ENCODE assay signal across 24 cellular contexts in the genomic region with DNA sequence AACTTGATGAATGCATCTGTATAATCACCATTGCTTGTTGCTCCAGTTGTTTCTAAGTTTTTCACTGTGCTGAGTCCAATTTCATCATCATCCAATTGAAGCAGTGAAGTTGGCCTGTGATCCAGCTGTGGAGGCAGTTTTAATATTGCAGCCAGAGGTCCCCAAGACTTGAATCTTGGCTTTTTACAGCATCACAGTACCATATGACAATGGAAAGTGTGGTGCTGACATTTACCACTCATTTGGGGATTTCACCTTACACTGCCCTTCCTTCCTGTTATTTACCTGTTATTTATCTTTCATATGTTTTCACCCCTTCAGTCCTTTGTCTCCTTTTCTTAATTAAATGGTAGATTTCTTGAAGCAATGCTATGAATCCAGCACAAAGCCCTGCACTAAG.
A peak's percentile ranks its signal among the peaks of the same experiment; 100 is the strongest.
DNase-seq lines count a peak whose midpoint lies in the region; ATAC-seq and TF ChIP-seq lines count a peak whose summit lies in the region.
"Had no signal": no experiment of that assay in that cellular context is flagged by ENCODE, and none has a peak within 500 bp of the region (broad histone marks: within the 10 kb centered on the region; RNA-seq: fewer than 3 reads in every experiment).

No MANE protein-coding gene starts in this region.

- H3F3A ChIP-seq in GM23338 (replicated peaks; ENCODE audit: low read depth) (peaks cover 8% of the 10 kb centered on the region; the same call in 1 of the 2 replicates), GM23248 (ENCODE audit: insufficient read depth) (no peaks in the 10 kb centered on the region)

- H3K4me1 ChIP-seq in GM23338 (ENCODE audit: insufficient read depth) (peaks cover 25% of the 10 kb centered on the region), GM23248 (ENCODE audit: insufficient read depth) (no peaks in the 10 kb centered on the region)
- H3K4me1 ChIP-seq: colonic mucosa, uterus had no signal

- no peaks in the 10 kb centered on the region for H3K9me3 ChIP-seq in GM23248 (ENCODE audit: low read depth)
- H3K9me3 ChIP-seq: colonic mucosa, heart right ventricle, SJSA1, thoracic aorta, uterus had no signal

- H2AFZ ChIP-seq in GM23338 (peak overlapping the region; percentile 49; the same call in 1 of the 2 replicates), GM23248 (no peak overlapping the region)

- H3K27ac Mint-ChIP-seq in activated CD4-positive, alpha-beta T cell treated with anti-CD3 and anti-CD28 coated beads, Interleukin-2, amount 10 ng/mL, durations not matched to agents 7 days and 5 days, result peak overlapping the region; percentile 77
- peak overlapping the region; percentile 47 for H3K27ac Mint-ChIP-seq in GM23338
- peak overlapping the region; percentile 90 for H3K27ac Mint-ChIP-seq in activated T-helper 17 cell treated with anti-CD3 and anti-CD28 coated beads, Interleukin-2, amount 50 U/mL, for 72 hours
- peak overlapping the region in 2 of 3 experiments; percentile 1 to 37 for H3K27ac Mint-ChIP-seq in nephron
- H3K27ac Mint-ChIP-seq: memory B cell had no signal

- H3K27me3 Mint-ChIP-seq in activated CD4-positive, alpha-beta T cell treated with anti-CD3 and anti-CD28 coated beads, Interleukin-2, amount 10 ng/mL, durations not matched to agents 7 days and 5 days, result peaks cover 2% of the 10 kb centered on the region
- H3K27me3 Mint-ChIP-seq in GM23338 (ENCODE audit: insufficient read depth, low read depth, poor library complexity) (peaks cover 11% of the 10 kb centered on the region), nephron (ENCODE audit: low read depth) (peaks cover 3% of the 10 kb centered on the region)
- H3K27me3 Mint-ChIP-seq in activated T-helper 17 cell treated with anti-CD3 and anti-CD28 coated beads, Interleukin-2, amount 50 U/mL, for 72 hours, result peaks cover 8% of the 10 kb centered on the region

- H3K4me2 ChIP-seq in GM23338 (no peak overlapping the region), GM23248 (ENCODE audit: unreplicated experiment) (no peak overlapping the region)
- H3K4me2 ChIP-seq: smooth muscle cell had no signal

- H3K27me3 ChIP-seq in GM23338 (ENCODE audit: insufficient read depth), result no peaks in the 10 kb centered on the region
- peaks cover 9% of the 10 kb centered on the region; the same call in 1 of the 2 replicates for H3K27me3 ChIP-seq in GM23248 (replicated peaks; ENCODE audit: insufficient read depth)
- H3K27me3 ChIP-seq: colonic mucosa, heart right ventricle, SJSA1, uterus had no signal

- ATAC-seq in GM23338 (no peak), HG02763 (IDR thresholded peaks at IDR 0.05; ENCODE audit: unreplicated experiment) (no peak)
- ATAC-seq in activated T-helper 17 cell treated with anti-CD3 and anti-CD28 coated beads, Interleukin-2, amount 50 U/mL, for 72 hours (replicated peaks), result peak; percentile 83
- ATAC-seq: heart right ventricle had no signal

- no peak for DNase-seq in activated CD4-positive, alpha-beta T cell treated with anti-CD3 and anti-CD28 coated beads, Interleukin-2, amount 10 ng/mL, durations not matched to agents 7 days and 5 days
- no peak for DNase-seq in activated CD4-positive, alpha-beta T cell treated with anti-CD3 and anti-CD28 coated beads for 4 hours
- DNase-seq in GM23338 (ENCODE audit: low spot score), result no peak
- no peak for DNase-seq in AG20443 (ENCODE audit: low spot score)
- no peak for DNase-seq in GM23248
- DNase-seq: activated effector memory CD4-positive, alpha-beta T cell treated with Interleukin-2 at 50 U/mL for 16 hours; anterior cingulate cortex; Calu3; colonic mucosa; effector memory CD4-positive, alpha-beta T cell; foreskin fibroblast; heart right ventricle; NCI-H1105 treated with DMSO at 0.1 percent for 48 hours; NCI-H2029 treated with DMSO at 0.1 percent for 48 hours; NCI-H2227 treated with DMSO at 0.1 percent for 48 hours; retina; uterus had no signal

- in situ Hi-C loops in GM23248 (cut with MboI), result no loop called here

- H3K4me3 ChIP-seq in GM23338, result no peak overlapping the region
- no peak overlapping the region for H3K4me3 ChIP-seq in GM23248
- H3K4me3 ChIP-seq: colonic mucosa, heart right ventricle, SJSA1, smooth muscle cell, thoracic aorta, uterus had no signal

- H3K36me3 ChIP-seq in GM23338 (ENCODE audit: insufficient read depth) (no peaks in the 10 kb centered on the region), GM23248 (ENCODE audit: low read depth) (no peaks in the 10 kb centered on the region)
- H3K36me3 ChIP-seq: colonic mucosa, heart right ventricle, SJSA1, thoracic aorta, uterus had no signal

- TF ChIP-seq CTCF in GM23338 (conservative IDR thresholded peaks at IDR 0.05; ENCODE audit: low read depth in 2 of 2) (no peak), nephron (IDR thresholded peaks at IDR 0.05; ENCODE audit: unreplicated experiment in 3 of 3) (no peak)

- CTCF ChIA-PET in activated CD4-positive, alpha-beta T cell treated with anti-CD3 and anti-CD28 coated beads, Interleukin-2, amount 10 ng/mL, durations not matched to agents 7 days and 5 days (lab: Charles Lee), result interaction anchor here (1.9 kb wide), 1 partner anchor 14 kb away, joined by 7 read pairs; no protein-coding TSS in a partner anchor

- H3K79me2 ChIP-seq in GM23338 (replicated peaks; ENCODE audit: insufficient read depth) (no peaks in the 10 kb centered on the region), GM23248 (ENCODE audit: insufficient read depth) (no peaks in the 10 kb centered on the region)

- no peaks in the 10 kb centered on the region for H3K9me3 Mint-ChIP-seq in activated CD4-positive, alpha-beta T cell treated with anti-CD3 and anti-CD28 coated beads, Interleukin-2, amount 10 ng/mL, durations not matched to agents 7 days and 5 days
- H3K9me3 Mint-ChIP-seq in GM23338, result no peaks in the 10 kb centered on the region
- no peaks in the 10 kb centered on the region for H3K9me3 Mint-ChIP-seq in activated T-helper 17 cell treated with anti-CD3 and anti-CD28 coated beads, Interleukin-2, amount 50 U/mL, for 72 hours
- no peaks in the 10 kb centered on the region for H3K9me3 Mint-ChIP-seq in nephron
- H3K9me3 Mint-ChIP-seq: memory B cell had no signal

- no peaks in the 10 kb centered on the region; the same call in 1 of the 2 replicates for H3K9me2 ChIP-seq in GM23338 (ENCODE audit: insufficient read depth)
- no peaks in the 10 kb centered on the region for H3K9me2 ChIP-seq in GM23248 (ENCODE audit: insufficient read depth)

- peaks cover 29% of the 10 kb centered on the region for H3K4me1 Mint-ChIP-seq in activated CD4-positive, alpha-beta T cell treated with anti-CD3 and anti-CD28 coated beads, Interleukin-2, amount 10 ng/mL, durations not matched to agents 7 days and 5 days
- peaks cover 32% of the 10 kb centered on the region for H3K4me1 Mint-ChIP-seq in GM23338
- H3K4me1 Mint-ChIP-seq in activated T-helper 17 cell treated with anti-CD3 and anti-CD28 coated beads, Interleukin-2, amount 50 U/mL, for 72 hours, result peaks cover 21% of the 10 kb centered on the region
- peaks cover 13% of the 10 kb centered on the region for H3K4me1 Mint-ChIP-seq in nephron
- H3K4me1 Mint-ChIP-seq: memory B cell had no signal

- no peaks in the 10 kb centered on the region for H3K36me3 Mint-ChIP-seq in activated CD4-positive, alpha-beta T cell treated with anti-CD3 and anti-CD28 coated beads, Interleukin-2, amount 10 ng/mL, durations not matched to agents 7 days and 5 days (ENCODE audit: low read depth)
- H3K36me3 Mint-ChIP-seq in GM23338 (ENCODE audit: low read depth) (no peaks in the 10 kb centered on the region), nephron (ENCODE audit: low read depth) (no peaks in the 10 kb centered on the region)
- H3K36me3 Mint-ChIP-seq in activated T-helper 17 cell treated with anti-CD3 and anti-CD28 coated beads, Interleukin-2, amount 50 U/mL, for 72 hours (ENCODE audit: low read depth), result no peaks in the 10 kb centered on the region
- H3K36me3 Mint-ChIP-seq: memory B cell had no signal

- H4K20me1 ChIP-seq in GM23338 (replicated peaks; ENCODE audit: insufficient read depth) (no peaks in the 10 kb centered on the region), GM23248 (ENCODE audit: insufficient read depth) (no peaks in the 10 kb centered on the region)

- POLR2A ChIA-PET in activated CD4-positive, alpha-beta T cell treated with anti-CD3 and anti-CD28 coated beads, Interleukin-2, amount 10 ng/mL, durations not matched to agents 7 days and 5 days (lab: Charles Lee), result no interaction called here

- no peak overlapping the region for H3K4me3 Mint-ChIP-seq in activated CD4-positive, alpha-beta T cell treated with anti-CD3 and anti-CD28 coated beads, Interleukin-2, amount 10 ng/mL, durations not matched to agents 7 days and 5 days
- no peak overlapping the region for H3K4me3 Mint-ChIP-seq in GM23338
- peak overlapping the region; percentile 72 for H3K4me3 Mint-ChIP-seq in activated T-helper 17 cell treated with anti-CD3 and anti-CD28 coated beads, Interleukin-2, amount 50 U/mL, for 72 hours
- no peak overlapping the region for H3K4me3 Mint-ChIP-seq in nephron
- H3K4me3 Mint-ChIP-seq: memory B cell had no signal

- H3K27ac ChIP-seq in GM23338 (ENCODE audit: low read depth), result peak overlapping the region; percentile 94; the same call in 1 of the 2 replicates
- H3K27ac ChIP-seq in GM23248, result no peak overlapping the region
- H3K27ac ChIP-seq: colonic mucosa, heart right ventricle, SJSA1, thoracic aorta, uterus had no signal

- H3K9ac ChIP-seq in GM23248, result no peak overlapping the region

TF ChIP-seq in GM23338, 12 proteins besides CTCF, POLR2A, EP300 and RAD21:
- no peak for TF ChIP-seq ZNF331 (CRISPR knock-in tag; IDR thresholded peaks at IDR 0.05; ENCODE audit: low read depth)
- TF ChIP-seq NANOG (IDR thresholded peaks at IDR 0.05; ENCODE audit: borderline replicate concordance), result no peak
TF ChIP-seq in GM23338: peak in this region for 0.

Comparison
In these comparisons a context has a peak if more than half of its experiments do, and no peak if none do; other contexts are left out.
1. H3K27ac Mint-ChIP-seq: peak in every context shown above with its lines; median percentile 90 in activated T-helper 17 cell treated with anti-CD3 and anti-CD28 coated beads, Interleukin-2, amount 50 U/mL, for 72 hours; 77 in activated CD4-positive, alpha-beta T cell treated with anti-CD3 and anti-CD28 coated beads, Interleukin-2, amount 10 ng/mL, durations not matched to agents 7 days and 5 days; 47 in GM23338; 19 in nephron.